ENCODE assay signal across 9 cellular contexts in the genomic region with DNA sequence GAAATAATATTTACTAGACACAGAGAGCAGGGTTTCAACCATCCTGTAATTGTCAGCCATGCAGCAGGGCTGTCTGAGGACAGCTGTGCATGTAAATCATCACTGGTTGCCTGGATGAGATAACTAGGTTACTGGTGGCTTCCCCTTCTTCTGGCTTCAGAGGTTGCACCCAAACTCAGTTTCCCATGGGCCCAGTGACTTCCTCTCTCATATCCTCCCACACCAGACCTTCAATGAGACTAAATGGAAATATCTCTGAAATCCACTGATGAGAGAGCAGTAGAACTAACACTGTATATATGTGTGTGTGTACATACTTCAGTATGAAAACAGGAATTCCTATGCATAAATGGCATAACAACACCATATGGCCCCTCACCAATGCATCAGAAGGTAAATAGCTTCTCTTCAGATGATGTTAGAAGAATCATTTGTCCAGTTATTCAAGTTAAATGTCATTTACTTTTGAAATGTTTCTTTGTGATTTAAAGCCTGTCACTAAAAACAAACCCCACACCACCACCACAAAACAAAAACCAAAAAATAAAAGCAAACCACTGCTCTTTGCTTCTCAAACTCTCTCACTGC. TPM values are rescaled to one million over a fixed set of nuclear protein-coding genes. Genes with fewer than 3 reads are reported as not detected.
A peak's percentile ranks its signal among the peaks of the same experiment; 100 is the strongest.
DNase-seq lines count a peak whose midpoint lies in the region; ATAC-seq and TF ChIP-seq lines count a peak whose summit lies in the region.
"Had no signal": no experiment of that assay in that cellular context is flagged by ENCODE, and none has a peak within 500 bp of the region (broad histone marks: within the 10 kb centered on the region; RNA-seq: fewer than 3 reads in every experiment).

No MANE protein-coding gene starts in this region.

- no peaks in the 10 kb centered on the region for H3K9me3 ChIP-seq in WERI-Rb-1 (ENCODE audit: severe bottlenecking)

- H3K4me3 ChIP-seq in WERI-Rb-1 (ENCODE audit: low read depth, low read length) = no peak overlapping the region
- H3K4me3 ChIP-seq: lung had no signal

- ATAC-seq in GM18511 (IDR thresholded peaks at IDR 0.05; ENCODE audit: unreplicated experiment) = peak; percentile 66
- peak; percentile 75 for ATAC-seq in GM21390 (IDR thresholded peaks at IDR 0.05; ENCODE audit: unreplicated experiment)
- ATAC-seq in HG03442 (IDR thresholded peaks at IDR 0.05; ENCODE audit: unreplicated experiment) = peak; percentile 71
- peak; percentile 39 for ATAC-seq in esophagus mucosa

- DNase-seq in WERI-Rb-1 = no peak
- DNase-seq in stimulated activated CD4-positive, alpha-beta T cell treated with anti-CD3 and anti-CD28 coated beads, Interleukin-12 subunit alpha, Interleukin-12 subunit beta, amount 100 ng/mL, for 4 hours = no peak
- no peak for DNase-seq in NCI-H524 (lab: John Stamatoyannopoulos, UW)
- DNase-seq in NCI-H2171 treated with DMSO at 0.1 percent for 48 hours (lab: John Stamatoyannopoulos, UW) = no peak

- H3K27ac ChIP-seq in WERI-Rb-1 = no peak overlapping the region

- H3K36me3 ChIP-seq in WERI-Rb-1 = no peaks in the 10 kb centered on the region

- TF ChIP-seq CTCF in WERI-Rb-1 (IDR thresholded peaks at IDR 0.05; ENCODE audit: low read depth, low read length) = no peak

- H3K27me3 ChIP-seq in WERI-Rb-1 (ENCODE audit: insufficient read depth, low read depth, severe bottlenecking) = no peaks in the 10 kb centered on the region

RNA-seq across cellular contexts. Expression of gene IL20RA, which starts 51.0 kb away (rescaled TPM):
- total RNA-seq in esophagus mucosa = 13.3 TPM
